ENCODE assay signal across 1 cellular context in genomic region chr12:46433829-46434228, GRCh38.
TF ChIP-seq lines count a peak whose summit lies in the region.

No MANE protein-coding gene starts in this region.

TF ChIP-seq in HCT116, 20 proteins besides CTCF, POLR2A, EP300 and RAD21 (continued from another document):
- TF ChIP-seq SP1 (IDR thresholded peaks at IDR 0.05; ENCODE audit: low read depth): peak; percentile 87
- TF ChIP-seq SRF (IDR thresholded peaks at IDR 0.05; ENCODE audit: low read depth): 0 out of 2 replicates have a peak, but pooled peaks have one; percentile 23
- peak; percentile 47; the same call in 1 of the 2 replicates for TF ChIP-seq CEBPB (IDR thresholded peaks at IDR 0.05; ENCODE audit: low read depth)
- TF ChIP-seq CBX3 (IDR thresholded peaks at IDR 0.05; ENCODE audit: low read depth): peak; percentile 87; the same call in 1 of the 2 replicates
- peak; percentile 60 for TF ChIP-seq MAX (IDR thresholded peaks at IDR 0.05)
- peak; percentile 84 for TF ChIP-seq FOSL1 (IDR thresholded peaks at IDR 0.05; ENCODE audit: low read depth)
- no peak for TF ChIP-seq EZH2phosphoT487 (IDR thresholded peaks at IDR 0.05; ENCODE audit: borderline replicate concordance)
- TF ChIP-seq POLR2AphosphoS5 (IDR thresholded peaks at IDR 0.05; ENCODE audit: low read depth, low read length): peak; percentile 60
